ENCODE assay signal across 16 cellular contexts in the genomic region with DNA sequence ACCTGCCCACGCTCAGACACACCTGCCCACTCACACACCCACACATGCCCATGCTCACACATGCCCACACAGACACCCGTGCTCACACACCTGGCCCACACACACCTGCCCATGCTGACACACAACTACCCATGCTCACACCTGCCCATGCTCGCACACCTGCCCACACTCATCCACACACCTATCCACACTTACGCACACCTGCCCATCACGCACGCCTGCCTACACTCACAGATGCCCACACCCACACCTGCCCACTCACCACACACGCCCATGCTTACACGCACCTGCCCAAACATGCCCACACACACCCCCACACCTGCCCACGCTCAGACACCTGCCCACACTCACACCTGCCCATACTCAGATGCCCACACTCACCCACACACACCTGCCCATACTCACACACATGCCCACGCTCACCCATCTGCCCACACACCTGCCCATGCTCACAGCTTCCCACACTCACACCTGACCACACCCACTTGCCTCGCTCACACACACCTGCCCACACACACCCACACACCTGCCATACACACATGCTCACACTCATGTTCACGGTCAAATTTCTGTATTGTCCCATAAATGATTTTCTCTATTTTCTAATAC. TPM values are rescaled to one million over a fixed set of nuclear protein-coding genes. Genes with fewer than 3 reads are reported as not detected.
DNase-seq lines count a peak whose midpoint lies in the region; ATAC-seq, FAIRE-seq and TF ChIP-seq lines count a peak whose summit lies in the region.
"Had no signal": no experiment of that assay in that cellular context is flagged by ENCODE, and none has a peak within 500 bp of the region (broad histone marks: within the 10 kb centered on the region; RNA-seq: fewer than 3 reads in every experiment).

No MANE protein-coding gene starts in this region.

- H3K9ac ChIP-seq in GM23248: no peak overlapping the region

- TF ChIP-seq CTCF in bronchial epithelial cell (IDR thresholded peaks at IDR 0.05; ENCODE audit: insufficient read depth, low read length, severe bottlenecking) (no peak), psoas muscle (IDR thresholded peaks at IDR 0.05) (no peak), transverse colon (IDR thresholded peaks at IDR 0.05) (no peak)

- in situ Hi-C loops in transverse colon (cut with MboI; ENCODE audit: low pct_ligation_motif_present in 1 of 4, low pct_unique_long_range_greater_than_20kb in 1 of 4, low sequenced_read_pairs in 3 of 4) (loop anchor here (5.0 to 25.0 kb wide), 7 partner anchors 93 to 368 kb away; a partner anchor contains a TSS), GM23248 (cut with MboI) (no loop called here)

- H3K4me1 ChIP-seq in psoas muscle: peaks cover 8% of the 10 kb centered on the region
- H3K4me1 ChIP-seq in transverse colon: peaks cover 0 to 13% (median 10%) of the 10 kb centered on the region in 4 donors
- peaks cover 13% of the 10 kb centered on the region for H3K4me1 ChIP-seq in GM23248 (ENCODE audit: insufficient read depth)

- 81 to 93% (median 84%) methylated on average over 12 of the region's 12 CpGs for WGBS in psoas muscle, 3 donors
- WGBS in transverse colon (ENCODE audit: low coverage in 1 of 2), 2 donors: 81 to 90% methylated on average over 9 to 12 of the region's 12 CpGs
- WGBS in GM23248 (ENCODE audit: low coverage in 1 of 2, low lambda C conversion rate in 2 of 2, missing lambda C conversion rate in 2 of 2), 2 experiments: 74 to 78% methylated on average over 10 to 12 of the region's 12 CpGs

- no peak for TF ChIP-seq EP300 in transverse colon (IDR thresholded peaks at IDR 0.05; ENCODE audit: low read depth)

- peak overlapping the region; percentile 79 for H3K27ac ChIP-seq in psoas muscle
- H3K27ac ChIP-seq in transverse colon: no peak overlapping the region
- H3K27ac ChIP-seq in GM23248: no peak overlapping the region
- H3K27ac ChIP-seq: 22Rv1, HL-60 had no signal

- peaks cover 18% of the 10 kb centered on the region for H3F3A ChIP-seq in GM23248 (ENCODE audit: insufficient read depth)

- H3K36me3 ChIP-seq in bronchial epithelial cell (ENCODE audit: control insufficient read depth, insufficient read depth, low read length) (no peaks in the 10 kb centered on the region), psoas muscle (ENCODE audit: insufficient read depth in 1 of 2, low read depth in 1 of 2) (no peaks in the 10 kb centered on the region), transverse colon (no peaks in the 10 kb centered on the region), GM23248 (ENCODE audit: low read depth) (no peaks in the 10 kb centered on the region)
- H3K36me3 ChIP-seq: HAP-1 had no signal

- H3K9me2 ChIP-seq in GM23248 (ENCODE audit: insufficient read depth): no peaks in the 10 kb centered on the region

- H3K9me3 ChIP-seq in psoas muscle (no peaks in the 10 kb centered on the region), transverse colon (no peaks in the 10 kb centered on the region), GM23248 (ENCODE audit: low read depth) (no peaks in the 10 kb centered on the region)
- H3K9me3 ChIP-seq: Caco-2, HAP-1 had no signal

- no peak overlapping the region for H3K4me2 ChIP-seq in GM23248 (ENCODE audit: unreplicated experiment)

- H3K4me3 ChIP-seq in bronchial epithelial cell (ENCODE audit: low read depth, low read length): no peak overlapping the region
- H3K4me3 ChIP-seq in psoas muscle: no peak overlapping the region
- H3K4me3 ChIP-seq in transverse colon: no peak overlapping the region
- H3K4me3 ChIP-seq in GM23248: no peak overlapping the region
- H3K4me3 ChIP-seq: HAP-1 had no signal

- DNase-seq in DMS53 (lab: John Stamatoyannopoulos, UW) (peak; percentile 20), DMS53 treated with DMSO at 0.1 percent for 48 hours (lab: John Stamatoyannopoulos, UW; ENCODE audit: unreplicated experiment) (no peak), bronchial epithelial cell (ENCODE audit: low read depth) (no peak), psoas muscle (no peak), transverse colon (no peak), GM23248 (no peak), COLO829 (ENCODE audit: low spot score) (no peak)
- DNase-seq: Caco-2; CD8-positive, alpha-beta T cell; DMS79; GOT3; KBM-7 had no signal

- H3K79me2 ChIP-seq in GM23248 (ENCODE audit: insufficient read depth): no peaks in the 10 kb centered on the region

- no peak for ATAC-seq in psoas muscle
- ATAC-seq: CD8-positive, alpha-beta T cell had no signal

- no peaks in the 10 kb centered on the region for H4K20me1 ChIP-seq in GM23248 (ENCODE audit: insufficient read depth)

- H2AFZ ChIP-seq in GM23248: no peak overlapping the region

- peak; percentile 13 for FAIRE-seq in bronchial epithelial cell (lab: Jason Lieb, UNC)

- no peak for TF ChIP-seq POLR2A in transverse colon (IDR thresholded peaks at IDR 0.05)

- intact Hi-C loops in psoas muscle (cut with DNase I): no loop called here
- intact Hi-C loops in transverse colon (cut with DNase I; ENCODE audit: low total_unique reads): loop anchor here (10.0 kb wide), 1 partner anchor 106 kb away; no protein-coding TSS in a partner anchor

- H3K27me3 ChIP-seq in bronchial epithelial cell (ENCODE audit: control insufficient read depth, insufficient read depth, low read length): peaks cover 4% of the 10 kb centered on the region
- H3K27me3 ChIP-seq in psoas muscle (ENCODE audit: insufficient read depth in 3 of 3, low read length in 2 of 3): peaks cover 0 to 8% (median 0%) of the 10 kb centered on the region in 3 donors
- H3K27me3 ChIP-seq in transverse colon: peaks cover 12% of the 10 kb centered on the region
- H3K27me3 ChIP-seq in GM23248 (replicated peaks; ENCODE audit: insufficient read depth): peaks cover 6% of the 10 kb centered on the region; the same call in 1 of the 2 replicates

RNA-seq across cellular contexts. Expression of a gene that starts 15.6 kb away (rescaled TPM):
- total RNA-seq in bronchial epithelial cell (under 0.01 and 0.13 TPM in 2 replicates), psoas muscle (10 to 100 TPM in 3 of 4 donors, 1 to 10 TPM in 1; 3.0 to 78.9 (median 39.4) TPM), transverse colon (1 to 10 TPM in 2 of 4 donors, not detected in 2; 1.1 to 1.4 TPM)
- polyA plus RNA-seq in psoas muscle (1 to 10 TPM; 1.0 to 7.7 (median 5.6) TPM), GM23248 (2016; fragmentation: Nextera tagmentation; extraction: Ambion mirVana) (0.28 and 0.51 TPM in 2 replicates)
- 0.54 TPM in 1 of 2 replicates, not detected in the other for total RNA-seq in GM23248 (2014; rRNA removed; shearing (Covaris generic))
- polyA plus RNA-seq: CD14-positive monocyte had no signal

RNA-seq across cellular contexts. Expression of a gene that starts 54.7 kb away (rescaled TPM):
- 4.6 and 5.3 TPM in 2 replicates for total RNA-seq in bronchial epithelial cell
- total RNA-seq in psoas muscle: 1 to 10 TPM; 8.2 to 8.9 (median 8.2) TPM
- polyA plus RNA-seq in psoas muscle: 1 to 10 TPM; 5.1 to 9.9 (median 7.1) TPM
- 1 to 10 TPM in 2 of 4 donors, not detected in 2; 3.0 to 8.6 TPM for total RNA-seq in transverse colon
- total RNA-seq in GM23248 (2014; rRNA removed; shearing (Covaris generic)): 9.1 and 13.7 TPM in 2 replicates
- 23.0 and 23.1 TPM in 2 replicates for polyA plus RNA-seq in GM23248 (2016; fragmentation: Nextera tagmentation; extraction: Ambion mirVana)
